In the genomic region with DNA sequence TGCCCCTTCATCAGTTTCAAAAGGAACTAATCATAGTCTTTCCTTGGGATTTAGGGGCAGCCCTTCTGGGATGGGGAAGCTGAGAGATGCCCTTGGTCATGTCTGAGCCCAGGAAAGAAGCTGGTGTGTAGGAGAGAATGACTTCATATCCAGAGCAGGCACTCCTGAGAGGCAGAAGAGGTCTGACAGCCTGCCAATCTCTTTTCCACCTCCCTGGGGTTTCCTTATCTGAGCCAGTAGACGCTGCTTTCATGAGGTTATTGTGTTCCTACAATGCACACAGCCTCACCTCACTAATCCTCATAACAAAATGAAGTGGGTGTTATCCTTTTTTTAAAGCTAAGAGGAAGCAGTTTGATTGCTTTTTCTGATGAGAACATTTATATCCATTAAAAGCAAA, we compare ENCODE assay signal across 21 cellular contexts. TPM values are rescaled to one million over a fixed set of nuclear protein-coding genes. Genes with fewer than 3 reads are reported as not detected.
DNase-seq lines count a peak whose midpoint lies in the region; ATAC-seq, FAIRE-seq and TF ChIP-seq lines count a peak whose summit lies in the region.
"Had no signal": no experiment of that assay in that cellular context is flagged by ENCODE, and none has a peak within 500 bp of the region (broad histone marks: within the 10 kb centered on the region; RNA-seq: fewer than 3 reads in every experiment).

No MANE protein-coding gene starts in this region.

- no peak overlapping the region for H2AK5ac ChIP-seq in H9 (ENCODE audit: insufficient read length, low read length)
- no peak overlapping the region for H2AK5ac ChIP-seq in H1 (ENCODE audit: low read depth, low read length)

- H3K4me3 Mint-ChIP-seq in H9 (0 out of 5 replicates have a peak overlapping the region, but pooled peaks of 1 of the 2 experiments have one; percentile 34), osteocyte (ENCODE audit: unreplicated experiment) (no peak overlapping the region)
- no peak overlapping the region for H3K4me3 Mint-ChIP-seq in effector memory CD8-positive, alpha-beta T cell
- H3K4me3 Mint-ChIP-seq: activated CD4-positive, alpha-beta T cell treated with anti-CD3 and anti-CD28 coated beads, Interleukin-2, amount 10 ng/mL, durations not matched to agents 24 days and 14 days; B cell; natural killer cell; stimulated activated memory B cell treated with anti-CD40 and anti-IgM and Interleukin-4, amounts not matched to agents 10 μg/mL and 1 μg/mL and 100 μg/mL, for 72 hours had no signal

- H3K4me1 Mint-ChIP-seq in H9 (peaks cover 91 to 94% of the 10 kb centered on the region in 2 experiments), osteocyte (ENCODE audit: unreplicated experiment) (peaks cover 5% of the 10 kb centered on the region)
- H3K4me1 Mint-ChIP-seq in effector memory CD8-positive, alpha-beta T cell (ENCODE audit: low read depth in 2 of 2), result no peaks in the 10 kb centered on the region
- H3K4me1 Mint-ChIP-seq: activated CD4-positive, alpha-beta T cell treated with anti-CD3 and anti-CD28 coated beads, Interleukin-2, amount 10 ng/mL, durations not matched to agents 24 days and 14 days; B cell; natural killer cell; stimulated activated memory B cell treated with anti-CD40 and anti-IgM and Interleukin-4, amounts not matched to agents 10 μg/mL and 1 μg/mL and 100 μg/mL, for 72 hours had no signal

- H3K27me3 Mint-ChIP-seq in H9 (ENCODE audit: low read depth), result no peaks in the 10 kb centered on the region
- no peaks in the 10 kb centered on the region for H3K27me3 Mint-ChIP-seq in osteocyte (ENCODE audit: unreplicated experiment)
- H3K27me3 Mint-ChIP-seq in effector memory CD8-positive, alpha-beta T cell, result peaks cover 23 to 30% of the 10 kb centered on the region in 2 donors

- H2BK12ac ChIP-seq in H9 (ENCODE audit: insufficient read length, low read depth, low read length) (no peak overlapping the region), H1 (ENCODE audit: low read depth, low read length) (no peak overlapping the region)

- H2BK120ac ChIP-seq in H9 (ENCODE audit: low read depth, low read length, poor library complexity, severe bottlenecking) (no peak overlapping the region), H1 (replicated peaks; ENCODE audit: low read depth, low read length) (no peak overlapping the region)

- no peak overlapping the region for H3T11ph ChIP-seq in H9 (ENCODE audit: low read length)

- TF ChIP-seq CTCF in H9 (conservative IDR thresholded peaks at IDR 0.05) (no peak), H1 (IDR thresholded peaks at IDR 0.05; ENCODE audit: control extremely low read depth in 1 of 3, insufficient read depth in 1 of 3, low read depth in 1 of 3, low read length in 3 of 3) (no peak), mucosa of descending colon (IDR thresholded peaks at IDR 0.05) (no peak), osteocyte (IDR thresholded peaks at IDR 0.05) (no peak)

- H3K23ac ChIP-seq in H9 (ENCODE audit: insufficient read length, low read depth, low read length), result no peak overlapping the region
- no peak overlapping the region for H3K23ac ChIP-seq in H1 (ENCODE audit: insufficient read length)

- H2BK20ac ChIP-seq in H9 (ENCODE audit: low read depth, low read length, poor library complexity, severe bottlenecking) (no peak overlapping the region), H1 (ENCODE audit: low read length) (no peak overlapping the region)

- H3K14ac ChIP-seq in H9 (ENCODE audit: insufficient read depth, low read length) (no peak overlapping the region), H1 (ENCODE audit: insufficient read length) (no peak overlapping the region)

- H4K20me1 ChIP-seq in H9 (ENCODE audit: control insufficient read depth, insufficient read depth, insufficient read length) (no peaks in the 10 kb centered on the region), H1 (replicated peaks in 1 of 2; ENCODE audit: control insufficient read depth in 1 of 2, insufficient read depth in 2 of 2, low read length in 2 of 2) (peaks cover 0 to 2% of the 10 kb centered on the region in 2 experiments)

- ATAC-seq in mucosa of descending colon (peak; percentile 33), GM19324 (IDR thresholded peaks at IDR 0.05; ENCODE audit: low FRiP score, unreplicated experiment) (no peak)
- no peak for ATAC-seq in effector memory CD8-positive, alpha-beta T cell (replicated peaks)
- ATAC-seq: gastrocnemius medialis; natural killer cell; SK-N-SH treated with all-trans-retinoic acid at 6 μM for 48 hours; stimulated activated memory B cell treated with anti-CD40 and anti-IgM and Interleukin-4, amounts not matched to agents 10 μg/mL and 1 μg/mL and 100 μg/mL, for 72 hours had no signal

- no peaks in the 10 kb centered on the region for H3K27me3 ChIP-seq in H9 (ENCODE audit: insufficient read depth, low read length)
- no peaks in the 10 kb centered on the region for H3K27me3 ChIP-seq in H1 (replicated peaks in 1 of 4; ENCODE audit: control insufficient read depth in 3 of 4, extremely low read depth in 1 of 4, insufficient read depth in 3 of 4, low read length in 3 of 4)
- H3K27me3 ChIP-seq: gastrocnemius medialis, tibial artery had no signal

- H4K5ac ChIP-seq in H9 (ENCODE audit: insufficient read length, low read depth, low read length) (no peak overlapping the region), H1 (ENCODE audit: insufficient read length, low read depth, low read length) (no peak overlapping the region)

- H3K4me2 ChIP-seq in H9 (ENCODE audit: insufficient read depth, insufficient read length, low read length) (no peak overlapping the region), H1 (ENCODE audit: insufficient read depth in 1 of 2, low read depth in 2 of 2, low read length in 2 of 2) (peak overlapping the region in 1 of 2 experiments; percentile 26; a peak in 2 of 4 replicates)
- H3K4me2 ChIP-seq: KMS-11 had no signal

- peaks cover 41% of the 10 kb centered on the region; the same call in 1 of the 2 replicates for H3K79me2 ChIP-seq in H9 (ENCODE audit: insufficient read depth, low read length)
- peaks cover 34 to 90% of the 10 kb centered on the region in 2 experiments for H3K79me2 ChIP-seq in H1 (ENCODE audit: control insufficient read depth in 1 of 2, insufficient read depth in 2 of 2, low read length in 2 of 2)

- CTCF ChIA-PET in H1 (lab: Charles Lee; ENCODE audit: partially characterized antibody), result interaction anchor here (0.6 to 2.1 kb wide), 4 partner anchors 8 to 150 kb away, joined by 3 to 5 read pairs (median 4); no protein-coding TSS in a partner anchor

- H3K9me3 ChIP-seq in H9 (ENCODE audit: control insufficient read depth, low read depth, low read length) (no peaks in the 10 kb centered on the region), H1 (ENCODE audit: insufficient read depth in 2 of 2, low read depth in 1 of 2, low read length in 1 of 2) (no peaks in the 10 kb centered on the region), mucosa of descending colon (no peaks in the 10 kb centered on the region)
- H3K9me3 ChIP-seq: gastrocnemius medialis, tibial artery had no signal

- DNase-seq in H9 (no peak), NCI-H2107 treated with DMSO at 0.1 percent for 48 hours (lab: John Stamatoyannopoulos, UW; ENCODE audit: unreplicated experiment) (peak; percentile 62), H1 (ENCODE audit: low read depth in 1 of 2, low spot score in 2 of 2) (no peak), mucosa of descending colon (no peak), osteocyte (ENCODE audit: extremely low spot score, unreplicated experiment) (no peak)
- no peak for DNase-seq in effector memory CD8-positive, alpha-beta T cell
- DNase-seq: activated CD4-positive, alpha-beta T cell treated with anti-CD3 and anti-CD28 coated beads, Interleukin-2, amount 10 ng/mL, durations not matched to agents 24 days and 14 days; activated CD8-positive, alpha-beta memory T cell treated with anti-CD3 and anti-CD28 coated beads, Interleukin-2, amount 50 U/mL, for 48 hours; activated naive CD4-positive, alpha-beta T cell; Calu3; gastrocnemius medialis; GOT3; mammary epithelial cell; natural killer cell; NCI-H524 treated with DMSO at 0.1 percent for 48 hours; tibial artery had no signal

- no peak overlapping the region for H3K4ac ChIP-seq in H9 (ENCODE audit: low read depth, low read length)
- H3K4ac ChIP-seq in H1 (replicated peaks; ENCODE audit: insufficient read length, low read depth, low read length), result no peak overlapping the region

- H3K56ac ChIP-seq in H9 (ENCODE audit: insufficient read length, low read depth, low read length) (no peak overlapping the region), H1 (replicated peaks; ENCODE audit: insufficient read length, low read depth, low read length) (no peak overlapping the region)

- TF ChIP-seq EP300 in H1 (IDR thresholded peaks at IDR 0.05; ENCODE audit: borderline replicate concordance in 1 of 2, low read depth in 2 of 2, low read length in 2 of 2), result no peak

- H4K8ac ChIP-seq in H9 (replicated peaks; ENCODE audit: insufficient read length, low read depth, low read length) (no peak overlapping the region), H1 (ENCODE audit: extremely low read depth, insufficient read depth, low read length) (no peak overlapping the region)

- peak; percentile 78 for FAIRE-seq in H1 (lab: Jason Lieb, UNC)

- H3K9me3 Mint-ChIP-seq in H9 (no peaks in the 10 kb centered on the region), osteocyte (ENCODE audit: unreplicated experiment) (no peaks in the 10 kb centered on the region)
- H3K9me3 Mint-ChIP-seq in effector memory CD8-positive, alpha-beta T cell, result no peaks in the 10 kb centered on the region
- H3K9me3 Mint-ChIP-seq: activated CD4-positive, alpha-beta T cell treated with anti-CD3 and anti-CD28 coated beads, Interleukin-2, amount 10 ng/mL, durations not matched to agents 24 days and 14 days; natural killer cell; stimulated activated memory B cell treated with anti-CD40 and anti-IgM and Interleukin-4, amounts not matched to agents 10 μg/mL and 1 μg/mL and 100 μg/mL, for 72 hours had no signal

- H2AFZ ChIP-seq in H9 (ENCODE audit: low read length) (no peak overlapping the region), H1 (ENCODE audit: low read length) (no peak overlapping the region)

- no peak overlapping the region for H3K27ac ChIP-seq in H9 (ENCODE audit: insufficient read length, low read depth, low read length)
- no peak overlapping the region for H3K27ac ChIP-seq in H1 (ENCODE audit: low read depth, low read length)
- H3K27ac ChIP-seq: gastrocnemius medialis, KMS-11, tibial artery had no signal

- H3K36me3 ChIP-seq in H1 (ENCODE audit: control insufficient read depth in 2 of 4, insufficient read depth in 4 of 4, low read length in 3 of 4) (no peaks in the 10 kb centered on the region), mucosa of descending colon (ENCODE audit: low read depth) (no peaks in the 10 kb centered on the region)
- H3K36me3 ChIP-seq: gastrocnemius medialis, tibial artery had no signal

- intact Hi-C loops in mucosa of descending colon (cut with DNase I, micrococcal nuclease), result no loop called here

- no peak overlapping the region for H2BK5ac ChIP-seq in H9 (ENCODE audit: insufficient read length, low read length)
- H2BK5ac ChIP-seq in H1 (ENCODE audit: low read depth, low read length), result peak overlapping the region; percentile 75; the same call in 1 of the 2 replicates

- H3K4me1 ChIP-seq in H9 (ENCODE audit: insufficient read depth, low read length), result peaks cover 58% of the 10 kb centered on the region
- H3K4me1 ChIP-seq in H1 (replicated peaks in 1 of 4; ENCODE audit: control insufficient read depth in 3 of 4, insufficient read depth in 4 of 4, low read length in 3 of 4), result peaks cover 39 to 75% (median 62%) of the 10 kb centered on the region in 4 experiments
- peaks cover 2% of the 10 kb centered on the region for H3K4me1 ChIP-seq in mucosa of descending colon (ENCODE audit: low read depth)

- H3K4me3 ChIP-seq in H1 (ENCODE audit: extremely low read depth in 1 of 4, insufficient read depth in 2 of 4, low read depth in 3 of 4, low read length in 4 of 4) (no peak overlapping the region), mucosa of descending colon (no peak overlapping the region)
- H3K4me3 ChIP-seq: gastrocnemius medialis, tibial artery had no signal

- H3K79me1 ChIP-seq in H9 (ENCODE audit: insufficient read depth, low read depth, low read length, poor library complexity, severe bottlenecking) (peaks cover 8% of the 10 kb centered on the region), H1 (ENCODE audit: low read depth, low read length) (peaks cover 15% of the 10 kb centered on the region)

- H4K91ac ChIP-seq in H9 (ENCODE audit: insufficient read length, low read depth, low read length) (no peak overlapping the region), H1 (replicated peaks; ENCODE audit: insufficient read length, low read length) (no peak overlapping the region)

- no peak for TF ChIP-seq RAD21 in H1 (IDR thresholded peaks at IDR 0.05 in 1 of 2, conservative IDR thresholded peaks at IDR 0.05 in 1 of 2; ENCODE audit: low read depth in 2 of 2, low read length in 2 of 2)

- H3K27ac Mint-ChIP-seq in H9 (peak overlapping the region in 2 of 3 experiments; percentile 30 to 88; a peak in 5 of 7 replicates), osteocyte (ENCODE audit: unreplicated experiment) (no peak overlapping the region)
- H3K27ac Mint-ChIP-seq in effector memory CD8-positive, alpha-beta T cell, result no peak overlapping the region
- H3K27ac Mint-ChIP-seq: activated CD4-positive, alpha-beta T cell treated with anti-CD3 and anti-CD28 coated beads, Interleukin-2, amount 10 ng/mL, durations not matched to agents 24 days and 14 days; B cell; natural killer cell; stimulated activated memory B cell treated with anti-CD40 and anti-IgM and Interleukin-4, amounts not matched to agents 10 μg/mL and 1 μg/mL and 100 μg/mL, for 72 hours had no signal

- no peak for TF ChIP-seq POLR2A in H1 (IDR thresholded peaks at IDR 0.05; ENCODE audit: control extremely low read depth in 1 of 2, low read depth in 2 of 2, low read length in 2 of 2)

- no CpG with 5 or more reads among the region's 1 CpG for WGBS in H9 (ENCODE audit: extremely low coverage, insufficient read length, low lambda C conversion rate)
- WGBS in H1 (ENCODE audit: extremely low coverage in 1 of 2, insufficient coverage in 1 of 2, insufficient read length in 1 of 2, insufficient replicate concordance in 2 of 2, low coverage in 1 of 2, low lambda C conversion rate in 2 of 2, missing lambda C conversion rate in 1 of 2), 2 experiments, result 43% methylated on average over 1 of the region's 1 CpG; no CpG with 5 or more reads in 1 of the 2 experiments

- H3K23me2 ChIP-seq in H9 (ENCODE audit: insufficient read length, low read depth, low read length, poor library complexity, severe bottlenecking), result no peaks in the 10 kb centered on the region
- no peaks in the 10 kb centered on the region for H3K23me2 ChIP-seq in H1 (ENCODE audit: low read depth, low read length)

- H2BK15ac ChIP-seq in H9 (ENCODE audit: low read depth, low read length), result no peak overlapping the region
- no peak overlapping the region for H2BK15ac ChIP-seq in H1 (ENCODE audit: low read length)

- H3K36me3 Mint-ChIP-seq in H9 (ENCODE audit: insufficient read depth in 1 of 3, low read depth in 3 of 3) (peaks cover 4 to 34% (median 8%) of the 10 kb centered on the region in 3 experiments; a peak in 6 of 7 replicates), osteocyte (ENCODE audit: unreplicated experiment) (peaks cover 11% of the 10 kb centered on the region)
- H3K36me3 Mint-ChIP-seq in effector memory CD8-positive, alpha-beta T cell (ENCODE audit: insufficient read depth), result no peaks in the 10 kb centered on the region
- H3K36me3 Mint-ChIP-seq: natural killer cell; stimulated activated memory B cell treated with anti-CD40 and anti-IgM and Interleukin-4, amounts not matched to agents 10 μg/mL and 1 μg/mL and 100 μg/mL, for 72 hours had no signal

- POLR2A ChIA-PET in H1 (lab: Charles Lee; ENCODE audit: partially characterized antibody), result interaction anchor here (0.7 to 1.6 kb wide), 2 partner anchors 60 to 299 kb away, joined by 3 read pairs; no protein-coding TSS in a partner anchor

- no peak overlapping the region for H3K18ac ChIP-seq in H9 (ENCODE audit: insufficient read length, low read depth, low read length)
- no peak overlapping the region; the same call in 1 of the 2 replicates for H3K18ac ChIP-seq in H1 (ENCODE audit: extremely low read depth, low read length)

- H3K9ac ChIP-seq in H9 (ENCODE audit: extremely low read depth, insufficient read length, low read length), result no peak overlapping the region
- peak overlapping the region in 1 of 4 experiments; percentile 14; a peak in 1 of 7 replicates for H3K9ac ChIP-seq in H1 (replicated peaks in 1 of 4; ENCODE audit: extremely low read depth in 1 of 4, low read depth in 3 of 4, low read length in 3 of 4)
- H3K9ac ChIP-seq: KMS-11 had no signal

RNA-seq across cellular contexts. Expression of a gene that starts 14.1 kb away (rescaled TPM):
- total RNA-seq in H9 (2021), result 75.9 and 76.4 TPM in 2 replicates
- 70.3 and 73.6 TPM in 2 replicates for total RNA-seq in H1 (2021; fragmentation: NEBNext Ultra II Directional; extraction: Animal tissue kit (Norgen Biotek cat#: 25700))
- polyA plus RNA-seq in H1 (2011; rRNA removed), result 27.5 and 33.6 TPM in 2 replicates
- 31.7 TPM for polyA plus RNA-seq in H1 (2011; cell fraction: cytosol; rRNA removed)
- 72.5 TPM for polyA plus RNA-seq in H1 (2011; cell fraction: nucleus; rRNA removed)
- polyA plus RNA-seq in H1 (2012, experiment 1 of 2), result 31.8 to 40.7 TPM (median 40.1 TPM) in 4 replicates
- polyA plus RNA-seq in H1 (2012, experiment 2 of 2), result 4.2 TPM
- 68.4 TPM for polyA plus RNA-seq in H1 (2013, experiment 1 of 2)
- 76.5 TPM for polyA plus RNA-seq in H1 (2013, experiment 2 of 2)
- 186 and 264 TPM in 2 replicates for polyA minus RNA-seq in H1 (2011; rRNA and poly(A)+ RNA removed)
- polyA minus RNA-seq in H1 (2011; cell fraction: cytosol; rRNA and poly(A)+ RNA removed), result 54.3 TPM
- polyA minus RNA-seq in H1 (2011; cell fraction: nucleus; rRNA and poly(A)+ RNA removed), result 152 TPM
- 10 to 100 TPM in 1 of 3 donors, 1 to 10 TPM in 2; 3.1 to 19.8 (median 3.4) TPM for total RNA-seq in mucosa of descending colon
- 20.6 and 21.8 TPM in 2 replicates for total RNA-seq in osteocyte
- total RNA-seq: activated CD4-positive, alpha-beta T cell treated with anti-CD3 and anti-CD28 coated beads, Interleukin-2, amount 10 ng/mL, durations not matched to agents 24 days and 14 days had no signal

Comparison
In these comparisons a context has a peak if more than half of its experiments do, and no peak if none do; other contexts are left out.
1. H3K27ac Mint-ChIP-seq: peak in H9 (2 of 3); none in osteocyte (single experiment) and effector memory CD8-positive, alpha-beta T cell (0 of 2).